Comparison of ENCODE assay signal across 1 cellular context in the genomic region with DNA sequence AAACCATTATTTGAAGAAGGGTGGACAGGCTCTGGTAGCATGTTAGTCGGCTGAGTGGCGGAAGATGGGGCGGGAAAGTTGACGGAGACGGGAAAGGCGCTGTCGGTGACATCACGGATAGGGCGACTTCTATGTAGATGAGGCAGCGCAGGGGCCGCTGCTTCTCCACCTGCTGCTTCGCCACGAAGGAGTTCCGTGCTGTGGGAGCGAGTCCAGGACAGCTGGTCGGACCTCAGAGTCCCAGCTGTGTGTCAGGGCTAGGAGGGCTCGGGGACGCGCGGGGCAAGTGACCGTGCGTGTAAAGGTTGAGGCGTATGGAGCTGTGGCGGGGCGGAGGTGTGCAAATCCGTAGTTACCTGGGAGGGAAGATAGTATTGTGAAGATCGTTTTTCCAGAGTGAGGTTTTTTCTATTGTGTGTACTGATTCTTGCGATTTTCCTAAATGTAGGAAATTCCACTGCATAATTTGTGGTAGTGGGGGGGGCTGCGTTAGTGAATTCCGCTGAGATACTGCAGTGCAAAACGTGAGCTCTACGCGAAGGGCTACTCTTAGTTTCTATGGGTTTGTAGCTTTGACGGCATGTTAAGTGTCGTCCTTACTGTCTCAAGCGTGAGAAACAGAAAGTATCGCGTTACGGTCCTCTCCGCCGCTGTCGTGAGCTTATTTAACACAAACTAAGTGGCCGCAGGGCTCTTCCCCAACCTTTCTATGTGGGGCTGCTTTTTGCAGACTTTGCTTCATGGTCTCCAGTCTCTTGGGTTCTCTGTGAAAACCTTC.
TF ChIP-seq lines count a peak whose summit lies in the region.

No MANE protein-coding gene starts in this region.

TF ChIP-seq in GM12878, 131 proteins besides CTCF, POLR2A, EP300 and RAD21 (continued from another document and continues in another):
- TF ChIP-seq, protein P1, sequence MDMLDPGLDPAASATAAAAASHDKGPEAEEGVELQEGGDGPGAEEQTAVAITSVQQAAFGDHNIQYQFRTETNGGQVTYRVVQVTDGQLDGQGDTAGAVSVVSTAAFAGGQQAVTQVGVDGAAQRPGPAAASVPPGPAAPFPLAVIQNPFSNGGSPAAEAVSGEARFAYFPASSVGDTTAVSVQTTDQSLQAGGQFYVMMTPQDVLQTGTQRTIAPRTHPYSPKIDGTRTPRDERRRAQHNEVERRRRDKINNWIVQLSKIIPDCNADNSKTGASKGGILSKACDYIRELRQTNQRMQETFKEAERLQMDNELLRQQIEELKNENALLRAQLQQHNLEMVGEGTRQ (IDR thresholded peaks at IDR 0.05; ENCODE audit: borderline replicate concordance, low read depth, low read length), result no peak
- 0 out of 2 replicates have a peak, but pooled peaks have one; percentile 61 for TF ChIP-seq TBL1XR1 (IDR thresholded peaks at IDR 0.05; ENCODE audit: low read depth, low read length)
- TF ChIP-seq MEF2A (IDR thresholded peaks at IDR 0.05; ENCODE audit: insufficient read depth, low read depth, low read length), result no peak
- no peak for TF ChIP-seq SREBF1 (IDR thresholded peaks at IDR 0.05; ENCODE audit: low read length)
- TF ChIP-seq YBX1 (IDR thresholded peaks at IDR 0.05), result no peak
- no peak for TF ChIP-seq SRF (IDR thresholded peaks at IDR 0.05; ENCODE audit: low read depth in 2 of 2, low read length in 2 of 2)
- TF ChIP-seq CHD2 (IDR thresholded peaks at IDR 0.05; ENCODE audit: borderline replicate concordance, low read depth, low read length), result peak; percentile 57; the same call in 1 of the 2 replicates
- TF ChIP-seq, protein P2, sequence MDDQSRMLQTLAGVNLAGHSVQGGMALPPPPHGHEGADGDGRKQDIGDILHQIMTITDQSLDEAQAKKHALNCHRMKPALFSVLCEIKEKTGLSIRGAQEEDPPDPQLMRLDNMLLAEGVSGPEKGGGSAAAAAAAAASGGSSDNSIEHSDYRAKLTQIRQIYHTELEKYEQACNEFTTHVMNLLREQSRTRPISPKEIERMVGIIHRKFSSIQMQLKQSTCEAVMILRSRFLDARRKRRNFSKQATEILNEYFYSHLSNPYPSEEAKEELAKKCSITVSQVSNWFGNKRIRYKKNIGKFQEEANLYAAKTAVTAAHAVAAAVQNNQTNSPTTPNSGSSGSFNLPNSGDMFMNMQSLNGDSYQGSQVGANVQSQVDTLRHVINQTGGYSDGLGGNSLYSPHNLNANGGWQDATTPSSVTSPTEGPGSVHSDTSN (IDR thresholded peaks at IDR 0.05; ENCODE audit: insufficient replicate concordance, low read depth, low read length), result peak; percentile 69
- TF ChIP-seq, protein P3, sequence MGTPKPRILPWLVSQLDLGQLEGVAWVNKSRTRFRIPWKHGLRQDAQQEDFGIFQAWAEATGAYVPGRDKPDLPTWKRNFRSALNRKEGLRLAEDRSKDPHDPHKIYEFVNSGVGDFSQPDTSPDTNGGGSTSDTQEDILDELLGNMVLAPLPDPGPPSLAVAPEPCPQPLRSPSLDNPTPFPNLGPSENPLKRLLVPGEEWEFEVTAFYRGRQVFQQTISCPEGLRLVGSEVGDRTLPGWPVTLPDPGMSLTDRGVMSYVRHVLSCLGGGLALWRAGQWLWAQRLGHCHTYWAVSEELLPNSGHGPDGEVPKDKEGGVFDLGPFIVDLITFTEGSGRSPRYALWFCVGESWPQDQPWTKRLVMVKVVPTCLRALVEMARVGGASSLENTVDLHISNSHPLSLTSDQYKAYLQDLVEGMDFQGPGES (IDR thresholded peaks at IDR 0.05), result no peak
- TF ChIP-seq CREM (IDR thresholded peaks at IDR 0.05; ENCODE audit: low read depth), result peak; percentile 45; the same call in 1 of the 2 replicates
- no peak for TF ChIP-seq NFYA (IDR thresholded peaks at IDR 0.05; ENCODE audit: borderline replicate concordance, low read depth, low read length)
- TF ChIP-seq SMC3 (IDR thresholded peaks at IDR 0.05; ENCODE audit: borderline replicate concordance, low read length), result no peak
- TF ChIP-seq EGR1 (IDR thresholded peaks at IDR 0.05; ENCODE audit: borderline replicate concordance in 1 of 2, low read depth in 2 of 2, low read length in 2 of 2), result peak in 1 of 2 experiments; percentile 41; a peak in 1 of 3 replicates
- peak; percentile 100 for TF ChIP-seq ZBED1 (IDR thresholded peaks at IDR 0.05; ENCODE audit: borderline replicate concordance)
- TF ChIP-seq ETV6 (conservative IDR thresholded peaks at IDR 0.05 in 1 of 2, IDR thresholded peaks at IDR 0.05 in 1 of 2; ENCODE audit: borderline replicate concordance in 1 of 2, low read depth in 1 of 2), result 0 out of 4 replicates have a peak, but pooled peaks of 1 of the 2 experiments have one; percentile 30
- 0 out of 2 replicates have a peak, but pooled peaks have one; percentile 42 for TF ChIP-seq KAT2A (conservative IDR thresholded peaks at IDR 0.05; ENCODE audit: control insufficient read depth, low read depth, low read length)
- TF ChIP-seq, protein P4, sequence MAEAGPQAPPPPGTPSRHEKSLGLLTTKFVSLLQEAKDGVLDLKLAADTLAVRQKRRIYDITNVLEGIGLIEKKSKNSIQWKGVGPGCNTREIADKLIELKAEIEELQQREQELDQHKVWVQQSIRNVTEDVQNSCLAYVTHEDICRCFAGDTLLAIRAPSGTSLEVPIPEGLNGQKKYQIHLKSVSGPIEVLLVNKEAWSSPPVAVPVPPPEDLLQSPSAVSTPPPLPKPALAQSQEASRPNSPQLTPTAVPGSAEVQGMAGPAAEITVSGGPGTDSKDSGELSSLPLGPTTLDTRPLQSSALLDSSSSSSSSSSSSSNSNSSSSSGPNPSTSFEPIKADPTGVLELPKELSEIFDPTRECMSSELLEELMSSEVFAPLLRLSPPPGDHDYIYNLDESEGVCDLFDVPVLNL (IDR thresholded peaks at IDR 0.05; ENCODE audit: low read depth, low read length), result no peak
- TF ChIP-seq, protein P5, sequence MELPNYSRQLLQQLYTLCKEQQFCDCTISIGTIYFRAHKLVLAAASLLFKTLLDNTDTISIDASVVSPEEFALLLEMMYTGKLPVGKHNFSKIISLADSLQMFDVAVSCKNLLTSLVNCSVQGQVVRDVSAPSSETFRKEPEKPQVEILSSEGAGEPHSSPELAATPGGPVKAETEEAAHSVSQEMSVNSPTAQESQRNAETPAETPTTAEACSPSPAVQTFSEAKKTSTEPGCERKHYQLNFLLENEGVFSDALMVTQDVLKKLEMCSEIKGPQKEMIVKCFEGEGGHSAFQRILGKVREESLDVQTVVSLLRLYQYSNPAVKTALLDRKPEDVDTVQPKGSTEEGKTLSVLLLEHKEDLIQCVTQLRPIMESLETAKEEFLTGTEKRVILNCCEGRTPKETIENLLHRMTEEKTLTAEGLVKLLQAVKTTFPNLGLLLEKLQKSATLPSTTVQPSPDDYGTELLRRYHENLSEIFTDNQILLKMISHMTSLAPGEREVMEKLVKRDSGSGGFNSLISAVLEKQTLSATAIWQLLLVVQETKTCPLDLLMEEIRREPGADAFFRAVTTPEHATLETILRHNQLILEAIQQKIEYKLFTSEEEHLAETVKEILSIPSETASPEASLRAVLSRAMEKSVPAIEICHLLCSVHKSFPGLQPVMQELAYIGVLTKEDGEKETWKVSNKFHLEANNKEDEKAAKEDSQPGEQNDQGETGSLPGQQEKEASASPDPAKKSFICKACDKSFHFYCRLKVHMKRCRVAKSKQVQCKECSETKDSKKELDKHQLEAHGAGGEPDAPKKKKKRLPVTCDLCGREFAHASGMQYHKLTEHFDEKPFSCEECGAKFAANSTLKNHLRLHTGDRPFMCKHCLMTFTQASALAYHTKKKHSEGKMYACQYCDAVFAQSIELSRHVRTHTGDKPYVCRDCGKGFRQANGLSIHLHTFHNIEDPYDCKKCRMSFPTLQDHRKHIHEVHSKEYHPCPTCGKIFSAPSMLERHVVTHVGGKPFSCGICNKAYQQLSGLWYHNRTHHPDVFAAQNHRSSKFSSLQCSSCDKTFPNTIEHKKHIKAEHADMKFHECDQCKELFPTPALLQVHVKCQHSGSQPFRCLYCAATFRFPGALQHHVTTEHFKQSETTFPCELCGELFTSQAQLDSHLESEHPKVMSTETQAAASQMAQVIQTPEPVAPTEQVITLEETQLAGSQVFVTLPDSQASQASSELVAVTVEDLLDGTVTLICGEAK (IDR thresholded peaks at IDR 0.05; ENCODE audit: borderline replicate concordance), result no peak
- no peak for TF ChIP-seq HDGF (IDR thresholded peaks at IDR 0.05)
- no peak for TF ChIP-seq PAX8 (IDR thresholded peaks at IDR 0.05)
- TF ChIP-seq, protein P6, sequence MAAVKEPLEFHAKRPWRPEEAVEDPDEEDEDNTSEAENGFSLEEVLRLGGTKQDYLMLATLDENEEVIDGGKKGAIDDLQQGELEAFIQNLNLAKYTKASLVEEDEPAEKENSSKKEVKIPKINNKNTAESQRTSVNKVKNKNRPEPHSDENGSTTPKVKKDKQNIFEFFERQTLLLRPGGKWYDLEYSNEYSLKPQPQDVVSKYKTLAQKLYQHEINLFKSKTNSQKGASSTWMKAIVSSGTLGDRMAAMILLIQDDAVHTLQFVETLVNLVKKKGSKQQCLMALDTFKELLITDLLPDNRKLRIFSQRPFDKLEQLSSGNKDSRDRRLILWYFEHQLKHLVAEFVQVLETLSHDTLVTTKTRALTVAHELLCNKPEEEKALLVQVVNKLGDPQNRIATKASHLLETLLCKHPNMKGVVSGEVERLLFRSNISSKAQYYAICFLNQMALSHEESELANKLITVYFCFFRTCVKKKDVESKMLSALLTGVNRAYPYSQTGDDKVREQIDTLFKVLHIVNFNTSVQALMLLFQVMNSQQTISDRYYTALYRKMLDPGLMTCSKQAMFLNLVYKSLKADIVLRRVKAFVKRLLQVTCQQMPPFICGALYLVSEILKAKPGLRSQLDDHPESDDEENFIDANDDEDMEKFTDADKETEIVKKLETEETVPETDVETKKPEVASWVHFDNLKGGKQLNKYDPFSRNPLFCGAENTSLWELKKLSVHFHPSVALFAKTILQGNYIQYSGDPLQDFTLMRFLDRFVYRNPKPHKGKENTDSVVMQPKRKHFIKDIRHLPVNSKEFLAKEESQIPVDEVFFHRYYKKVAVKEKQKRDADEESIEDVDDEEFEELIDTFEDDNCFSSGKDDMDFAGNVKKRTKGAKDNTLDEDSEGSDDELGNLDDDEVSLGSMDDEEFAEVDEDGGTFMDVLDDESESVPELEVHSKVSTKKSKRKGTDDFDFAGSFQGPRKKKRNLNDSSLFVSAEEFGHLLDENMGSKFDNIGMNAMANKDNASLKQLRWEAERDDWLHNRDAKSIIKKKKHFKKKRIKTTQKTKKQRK (IDR thresholded peaks at IDR 0.05; ENCODE audit: low read depth, low read length), result peak; percentile 35; the same call in 1 of the 2 replicates
- TF ChIP-seq ZNF384 (IDR thresholded peaks at IDR 0.05; ENCODE audit: borderline replicate concordance, low read depth, low read length), result no peak
- TF ChIP-seq SMARCA5 (IDR thresholded peaks at IDR 0.05), result no peak
- no peak for TF ChIP-seq RBBP5 (conservative IDR thresholded peaks at IDR 0.05)
- TF ChIP-seq, protein P7, sequence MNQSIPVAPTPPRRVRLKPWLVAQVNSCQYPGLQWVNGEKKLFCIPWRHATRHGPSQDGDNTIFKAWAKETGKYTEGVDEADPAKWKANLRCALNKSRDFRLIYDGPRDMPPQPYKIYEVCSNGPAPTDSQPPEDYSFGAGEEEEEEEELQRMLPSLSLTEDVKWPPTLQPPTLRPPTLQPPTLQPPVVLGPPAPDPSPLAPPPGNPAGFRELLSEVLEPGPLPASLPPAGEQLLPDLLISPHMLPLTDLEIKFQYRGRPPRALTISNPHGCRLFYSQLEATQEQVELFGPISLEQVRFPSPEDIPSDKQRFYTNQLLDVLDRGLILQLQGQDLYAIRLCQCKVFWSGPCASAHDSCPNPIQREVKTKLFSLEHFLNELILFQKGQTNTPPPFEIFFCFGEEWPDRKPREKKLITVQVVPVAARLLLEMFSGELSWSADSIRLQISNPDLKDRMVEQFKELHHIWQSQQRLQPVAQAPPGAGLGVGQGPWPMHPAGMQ (IDR thresholded peaks at IDR 0.05; ENCODE audit: borderline replicate concordance), result no peak
- no peak for TF ChIP-seq SUPT20H (IDR thresholded peaks at IDR 0.05; ENCODE audit: borderline replicate concordance, control insufficient read depth, low read depth, low read length)
- TF ChIP-seq NFIC (IDR thresholded peaks at IDR 0.05; ENCODE audit: low read depth, low read length), result peak; percentile 37; the same call in 1 of the 2 replicates
- TF ChIP-seq, protein P8, sequence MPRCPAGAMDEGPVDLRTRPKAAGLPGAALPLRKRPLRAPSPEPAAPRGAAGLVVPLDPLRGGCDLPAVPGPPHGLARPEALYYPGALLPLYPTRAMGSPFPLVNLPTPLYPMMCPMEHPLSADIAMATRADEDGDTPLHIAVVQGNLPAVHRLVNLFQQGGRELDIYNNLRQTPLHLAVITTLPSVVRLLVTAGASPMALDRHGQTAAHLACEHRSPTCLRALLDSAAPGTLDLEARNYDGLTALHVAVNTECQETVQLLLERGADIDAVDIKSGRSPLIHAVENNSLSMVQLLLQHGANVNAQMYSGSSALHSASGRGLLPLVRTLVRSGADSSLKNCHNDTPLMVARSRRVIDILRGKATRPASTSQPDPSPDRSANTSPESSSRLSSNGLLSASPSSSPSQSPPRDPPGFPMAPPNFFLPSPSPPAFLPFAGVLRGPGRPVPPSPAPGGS (IDR thresholded peaks at IDR 0.05; ENCODE audit: borderline replicate concordance, insufficient read depth, low read depth, low read length, poor library complexity, severe bottlenecking), result peak; percentile 82
- TF ChIP-seq CREB1 (IDR thresholded peaks at IDR 0.05; ENCODE audit: low read depth), result peak; percentile 63
- TF ChIP-seq TCF12 (IDR thresholded peaks at IDR 0.05; ENCODE audit: low read depth, low read length), result no peak
- TF ChIP-seq NR2F1 (conservative IDR thresholded peaks at IDR 0.05), result no peak
- TF ChIP-seq CBX5 (IDR thresholded peaks at IDR 0.05; ENCODE audit: low read depth), result no peak
- TF ChIP-seq TCF3 (IDR thresholded peaks at IDR 0.05; ENCODE audit: borderline replicate concordance, insufficient read depth, low read depth, low read length), result peak; percentile 78; the same call in 1 of the 2 replicates
- TF ChIP-seq SREBF2 (IDR thresholded peaks at IDR 0.05; ENCODE audit: low read length), result no peak
- no peak for TF ChIP-seq NFXL1 (IDR thresholded peaks at IDR 0.05; ENCODE audit: borderline replicate concordance)
- TF ChIP-seq GABPA (IDR thresholded peaks at IDR 0.05; ENCODE audit: low read depth), result no peak
- TF ChIP-seq, protein P9, sequence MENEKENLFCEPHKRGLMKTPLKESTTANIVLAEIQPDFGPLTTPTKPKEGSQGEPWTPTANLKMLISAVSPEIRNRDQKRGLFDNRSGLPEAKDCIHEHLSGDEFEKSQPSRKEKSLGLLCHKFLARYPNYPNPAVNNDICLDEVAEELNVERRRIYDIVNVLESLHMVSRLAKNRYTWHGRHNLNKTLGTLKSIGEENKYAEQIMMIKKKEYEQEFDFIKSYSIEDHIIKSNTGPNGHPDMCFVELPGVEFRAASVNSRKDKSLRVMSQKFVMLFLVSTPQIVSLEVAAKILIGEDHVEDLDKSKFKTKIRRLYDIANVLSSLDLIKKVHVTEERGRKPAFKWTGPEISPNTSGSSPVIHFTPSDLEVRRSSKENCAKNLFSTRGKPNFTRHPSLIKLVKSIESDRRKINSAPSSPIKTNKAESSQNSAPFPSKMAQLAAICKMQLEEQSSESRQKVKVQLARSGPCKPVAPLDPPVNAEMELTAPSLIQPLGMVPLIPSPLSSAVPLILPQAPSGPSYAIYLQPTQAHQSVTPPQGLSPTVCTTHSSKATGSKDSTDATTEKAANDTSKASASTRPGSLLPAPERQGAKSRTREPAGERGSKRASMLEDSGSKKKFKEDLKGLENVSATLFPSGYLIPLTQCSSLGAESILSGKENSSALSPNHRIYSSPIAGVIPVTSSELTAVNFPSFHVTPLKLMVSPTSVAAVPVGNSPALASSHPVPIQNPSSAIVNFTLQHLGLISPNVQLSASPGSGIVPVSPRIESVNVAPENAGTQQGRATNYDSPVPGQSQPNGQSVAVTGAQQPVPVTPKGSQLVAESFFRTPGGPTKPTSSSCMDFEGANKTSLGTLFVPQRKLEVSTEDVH (IDR thresholded peaks at IDR 0.05; ENCODE audit: low read depth, partially characterized antibody), result no peak
- no peak for TF ChIP-seq MTA2 (IDR thresholded peaks at IDR 0.05; ENCODE audit: low read depth)
